15 cellular contexts compared by ENCODE assay signal in genomic region chr11:93524868-93525267, GRCh38. TPM values are rescaled to one million over a fixed set of nuclear protein-coding genes. Genes with fewer than 3 reads are reported as not detected.
DNase-seq lines count a peak whose midpoint lies in the region; ATAC-seq, FAIRE-seq and TF ChIP-seq lines count a peak whose summit lies in the region.
"Had no signal": no experiment of that assay in that cellular context is flagged by ENCODE, and none has a peak within 500 bp of the region (broad histone marks: within the 10 kb centered on the region; RNA-seq: fewer than 3 reads in every experiment).

No MANE protein-coding gene starts in this region.

- H3K9me1 ChIP-seq in K562 (ENCODE audit: control insufficient read depth, insufficient read depth, low read length), result no peaks in the 10 kb centered on the region

- H3K9ac ChIP-seq in K562 (ENCODE audit: insufficient read depth in 1 of 2, low read depth in 2 of 2, low read length in 2 of 2), result no peak overlapping the region; a peak in 1 of 4 replicates

- H3K27me3 Mint-ChIP-seq in activated T-cell treated with anti-CD3 and anti-CD28 coated beads, Interleukin-2, amount 50 U/mL, for 4 hours (ENCODE audit: low read depth), result no peaks in the 10 kb centered on the region
- no peaks in the 10 kb centered on the region for H3K27me3 Mint-ChIP-seq in activated T-cell treated with anti-CD3 and anti-CD28 coated beads, Interleukin-2, amount 50 U/mL, for 72 hours (ENCODE audit: low read depth)

- TF ChIP-seq CTCF in K562 (IDR thresholded peaks at IDR 0.05 in 2 of 3, conservative IDR thresholded peaks at IDR 0.05 in 1 of 3; ENCODE audit: insufficient read depth in 2 of 3, low read depth in 1 of 3, low read length in 3 of 3) (no peak), adrenal gland (IDR thresholded peaks at IDR 0.05) (no peak)

- H2AFZ ChIP-seq in K562 (ENCODE audit: low read depth, low read length), result no peak overlapping the region

- peaks cover 58% of the 10 kb centered on the region for H3K4me1 Mint-ChIP-seq in activated T-cell treated with anti-CD3 and anti-CD28 coated beads, Interleukin-2, amount 50 U/mL, for 4 hours (ENCODE audit: low read depth)
- H3K4me1 Mint-ChIP-seq in activated T-cell treated with anti-CD3 and anti-CD28 coated beads, Interleukin-2, amount 50 U/mL, for 72 hours (ENCODE audit: low read depth), result peaks cover 57% of the 10 kb centered on the region
- peaks cover 68% of the 10 kb centered on the region for H3K4me1 Mint-ChIP-seq in stimulated activated effector memory CD8-positive, alpha-beta T cell treated with anti-CD3 and anti-CD28 coated beads, Interleukin-12 subunit alpha, Interleukin-12 subunit beta, amount 100 ng/mL, for 72 hours

- H3K36me3 ChIP-seq in K562 (ENCODE audit: control insufficient read depth, insufficient read depth, low read length) (no peaks in the 10 kb centered on the region; the same call in 2 of the 3 replicates), adrenal gland (replicated peaks in 1 of 2) (no peaks in the 10 kb centered on the region)

- no peak for TF ChIP-seq EP300 in K562 (IDR thresholded peaks at IDR 0.05; ENCODE audit: low read length)

- no peak overlapping the region for H3K27ac ChIP-seq in K562 (ENCODE audit: extremely low read depth, low read depth, low read length)
- peak overlapping the region in 1 of 5 donors; percentile 19 for H3K27ac ChIP-seq in adrenal gland
- H3K27ac ChIP-seq: HL-60 had no signal

- in situ Hi-C loops in K562 (cut with MboI), result no loop called here

- H3K4me1 ChIP-seq in K562 (replicated peaks in 1 of 2; ENCODE audit: control insufficient read depth in 2 of 2, insufficient read depth in 2 of 2, low read length in 2 of 2) (peaks cover 0 to 14% of the 10 kb centered on the region in 2 experiments; a peak in 3 of 5 replicates), adrenal gland (replicated peaks in 1 of 2) (peaks cover 36 to 71% of the 10 kb centered on the region in 2 donors)

- H3K4me2 ChIP-seq in K562 (ENCODE audit: insufficient read depth, low read length), result no peak overlapping the region

- H3K27ac Mint-ChIP-seq in activated T-cell treated with anti-CD3 and anti-CD28 coated beads, Interleukin-2, amount 50 U/mL, for 72 hours, result no peak overlapping the region
- peak overlapping the region; percentile 85 for H3K27ac Mint-ChIP-seq in stimulated activated effector memory CD8-positive, alpha-beta T cell treated with anti-CD3 and anti-CD28 coated beads, Interleukin-12 subunit alpha, Interleukin-12 subunit beta, amount 100 ng/mL, for 72 hours

- no peaks in the 10 kb centered on the region for H3K36me3 Mint-ChIP-seq in activated T-cell treated with anti-CD3 and anti-CD28 coated beads, Interleukin-2, amount 50 U/mL, for 4 hours (ENCODE audit: insufficient read depth)
- no peaks in the 10 kb centered on the region for H3K36me3 Mint-ChIP-seq in activated T-cell treated with anti-CD3 and anti-CD28 coated beads, Interleukin-2, amount 50 U/mL, for 72 hours (ENCODE audit: insufficient read depth in 2 of 2)
- H3K36me3 Mint-ChIP-seq in stimulated activated effector memory CD8-positive, alpha-beta T cell treated with anti-CD3 and anti-CD28 coated beads, Interleukin-12 subunit alpha, Interleukin-12 subunit beta, amount 100 ng/mL, for 72 hours, result peaks cover under 1% of the 10 kb centered on the region

- TF ChIP-seq POLR2A in K562 (conservative IDR thresholded peaks at IDR 0.05) (no peak), adrenal gland (IDR thresholded peaks at IDR 0.05) (no peak)

- FAIRE-seq in K562 (lab: Jason Lieb, UNC), result no peak

- BruUV-seq in K562 (replicated peaks; lab: Mats Ljungman, UMichigan), result no TSS peak

- WGBS in K562 (ENCODE audit: insufficient coverage, low coverage, missing lambda C conversion rate), result 44% methylated on average over 2 of the region's 2 CpGs
- 75 to 92% (median 81%) methylated on average over 2 of the region's 2 CpGs for WGBS in adrenal gland, 4 donors

- POLR2A ChIA-PET in K562 (lab: Yijun Ruan, JAX), result interaction anchor here (0.7 to 1.4 kb wide), 2 partner anchors 14 to 17 kb away, joined by 4 to 5 read pairs; no protein-coding TSS in a partner anchor

- no peak overlapping the region for H3K4me3 ChIP-seq in K562
- H3K4me3 ChIP-seq in adrenal gland, result no peak overlapping the region
- H3K4me3 ChIP-seq: lung had no signal

- H3K9me3 ChIP-seq in K562 (replicated peaks; ENCODE audit: control insufficient read depth, insufficient read depth, low read depth, low read length), result no peaks in the 10 kb centered on the region
- no peaks in the 10 kb centered on the region for H3K9me3 ChIP-seq in adrenal gland (replicated peaks in 1 of 3)

- peak overlapping the region; percentile 11 for H3K4me3 Mint-ChIP-seq in activated T-cell treated with anti-CD3 and anti-CD28 coated beads, Interleukin-2, amount 50 U/mL, for 4 hours
- H3K4me3 Mint-ChIP-seq in activated T-cell treated with anti-CD3 and anti-CD28 coated beads, Interleukin-2, amount 50 U/mL, for 72 hours, result peak overlapping the region in 1 of 2 donors; percentile 49
- peak overlapping the region; percentile 59 for H3K4me3 Mint-ChIP-seq in stimulated activated effector memory CD8-positive, alpha-beta T cell treated with anti-CD3 and anti-CD28 coated beads, Interleukin-12 subunit alpha, Interleukin-12 subunit beta, amount 100 ng/mL, for 72 hours
- H3K4me3 Mint-ChIP-seq: neural crest cell had no signal

- no peaks in the 10 kb centered on the region; the same call in 1 of the 2 replicates for H4K20me1 ChIP-seq in K562 (replicated peaks; ENCODE audit: control insufficient read depth, insufficient read depth, low read length)

- no peak for DNase-seq in activated T-cell treated with anti-CD3 and anti-CD28 coated beads, Interleukin-2, amount 50 U/mL, for 4 hours
- no peak for DNase-seq in activated T-cell treated with anti-CD3 and anti-CD28 coated beads, Interleukin-2, amount 50 U/mL, for 72 hours
- DNase-seq in K562 (ENCODE audit: extremely low read depth in 1 of 4, low spot score in 3 of 4) (no peak), adrenal gland (no peak)
- no peak for DNase-seq in stimulated activated effector memory CD8-positive, alpha-beta T cell treated with anti-CD3 and anti-CD28 coated beads, Interleukin-12 subunit alpha, Interleukin-12 subunit beta, amount 100 ng/mL, for 72 hours (ENCODE audit: low spot score in 2 of 2)
- DNase-seq: DMS53; NCI-H1694 treated with DMSO at 0.1 percent for 48 hours; NCI-H524 treated with DMSO at 0.1 percent for 48 hours; stimulated activated naive CD8-positive, alpha-beta T cell treated with anti-CD3 and anti-CD28 coated beads, Interleukin-15, Interleukin-2, amounts not matched to agents 100 U/mL and 50 U/mL, for 24 hours had no signal

- ATAC-seq in activated T-cell treated with anti-CD3 and anti-CD28 coated beads, Interleukin-2, amount 50 U/mL, for 4 hours, result no peak
- ATAC-seq in activated T-cell treated with anti-CD3 and anti-CD28 coated beads, Interleukin-2, amount 50 U/mL, for 72 hours (replicated peaks in 1 of 2), result no peak
- ATAC-seq in HG03432 (IDR thresholded peaks at IDR 0.05; ENCODE audit: unreplicated experiment) (peak; percentile 22), K562 (peak; percentile 22; the same call in 2 of the 3 replicates), GM21737 (IDR thresholded peaks at IDR 0.05; ENCODE audit: unreplicated experiment) (no peak), GM21619 (IDR thresholded peaks at IDR 0.05; ENCODE audit: unreplicated experiment) (no peak)
- no peak for ATAC-seq in stimulated activated effector memory CD8-positive, alpha-beta T cell treated with anti-CD3 and anti-CD28 coated beads, Interleukin-12 subunit alpha, Interleukin-12 subunit beta, amount 100 ng/mL, for 72 hours
- ATAC-seq: stimulated activated naive CD8-positive, alpha-beta T cell treated with anti-CD3 and anti-CD28 coated beads, Interleukin-15, Interleukin-2, amounts not matched to agents 100 U/mL and 50 U/mL, for 24 hours had no signal

- H3K79me2 ChIP-seq in K562 (ENCODE audit: control insufficient read depth, insufficient read depth, low read length), result no peaks in the 10 kb centered on the region

- intact Hi-C loops in K562 (cut with micrococcal nuclease) (no loop called here), adrenal gland (cut with DNase I) (no loop called here)

- TF ChIP-seq RAD21 in K562 (CRISPR knock-in tag; conservative IDR thresholded peaks at IDR 0.05 in 1 of 2, IDR thresholded peaks at IDR 0.05 in 1 of 2), result no peak

- no peaks in the 10 kb centered on the region for H3K9me3 Mint-ChIP-seq in activated T-cell treated with anti-CD3 and anti-CD28 coated beads, Interleukin-2, amount 50 U/mL, for 4 hours
- H3K9me3 Mint-ChIP-seq in activated T-cell treated with anti-CD3 and anti-CD28 coated beads, Interleukin-2, amount 50 U/mL, for 72 hours, result no peaks in the 10 kb centered on the region
- no peaks in the 10 kb centered on the region for H3K9me3 Mint-ChIP-seq in stimulated activated effector memory CD8-positive, alpha-beta T cell treated with anti-CD3 and anti-CD28 coated beads, Interleukin-12 subunit alpha, Interleukin-12 subunit beta, amount 100 ng/mL, for 72 hours
- H3K9me3 Mint-ChIP-seq: neural crest cell had no signal

- CTCF ChIA-PET in K562 (lab: Yijun Ruan, JAX; ENCODE audit: low intra/inter-chr PET ratio), result no interaction called here

- H3K27me3 ChIP-seq in K562 (ENCODE audit: control insufficient read depth in 2 of 2, insufficient read depth in 2 of 2, low read length in 2 of 2) (no peaks in the 10 kb centered on the region), adrenal gland (no peaks in the 10 kb centered on the region)

RNA-seq across cellular contexts. Expression of gene SMCO4, which starts 18.3 kb away (rescaled TPM):
- 10 to 100 TPM in 2 of 3 donors, 1 to 10 TPM in 1; 9.3 to 12.0 (median 11.9) TPM for total RNA-seq in activated T-cell treated with anti-CD3 and anti-CD28 coated beads, Interleukin-2, amount 50 U/mL, for 4 hours
- 10 to 100 TPM; 28.4 to 36.1 TPM for total RNA-seq in activated T-cell treated with anti-CD3 and anti-CD28 coated beads, Interleukin-2, amount 50 U/mL, for 72 hours
- 1.7 and 3.1 TPM in 2 replicates for total RNA-seq in K562 (2011; cell fraction: chromatin; rRNA removed; ENCODE audit: low replicate concordance)
- total RNA-seq in K562 (2011; cell fraction: nucleolus; rRNA removed), result 3.3 and 4.8 TPM in 2 replicates
- 3.3 and 5.0 TPM in 2 replicates for total RNA-seq in K562 (2011; cell fraction: nucleoplasm; rRNA removed)
- total RNA-seq in K562 (2014; rRNA removed), result 15.3 and 36.6 TPM in 2 replicates
- total RNA-seq in K562 (2014; rRNA removed; fragmentation: Illumina TruSeq; extraction: Trizol), result 16.0 and 19.1 TPM in 2 replicates
- 14.1 and 21.1 TPM in 2 replicates for total RNA-seq in K562 (2015; rRNA removed; fragmentation: Illumina TruSeq; extraction: Trizol)
- 16.9 and 18.5 TPM in 2 replicates for total RNA-seq in K562 (2021)
- polyA plus RNA-seq in K562 (2011; rRNA removed), result 9.5 and 11.5 TPM in 2 replicates
- 8.6 and 11.3 TPM in 2 replicates for polyA plus RNA-seq in K562 (2011; cell fraction: cytosol; rRNA removed)
- polyA plus RNA-seq in K562 (2011; cell fraction: nucleus; rRNA removed), result 2.6 and 5.4 TPM in 2 replicates
- 36.6 and 56.8 TPM in 2 replicates for polyA plus RNA-seq in K562 (2012)
- 15.4 and 22.3 TPM in 2 replicates for polyA plus RNA-seq in K562 (2014; fragmentation: Illumina TruSeq; extraction: Trizol)
- 1 to 10 TPM; 1.8 to 2.2 TPM for polyA plus RNA-seq in K562 (2014; fragmentation: Nextera tagmentation; extraction: Ambion mirVana)
- polyA plus RNA-seq in K562 (2014; rRNA removed), result 18.3 and 27.8 TPM in 2 replicates
- polyA minus RNA-seq in K562 (2011; rRNA and poly(A)+ RNA removed), result 3.3 and 3.5 TPM in 2 replicates
- polyA minus RNA-seq in K562 (2011; cell fraction: cytosol; rRNA and poly(A)+ RNA removed), result 5.6 TPM in 1 of 2 replicates, not detected in the other
- polyA minus RNA-seq in K562 (2011; cell fraction: nucleus; rRNA and poly(A)+ RNA removed), result 1.4 and 1.6 TPM in 2 replicates
- 100 to 1,000 TPM in 2 of 8 donors, 10 to 100 TPM in 6; 23.2 to 108 (median 79.0) TPM for total RNA-seq in adrenal gland
- polyA plus RNA-seq in adrenal gland, result 10 to 100 TPM; 31.6 to 81.7 (median 40.9) TPM

Comparison
In these comparisons a context has a peak if more than half of its experiments do, and no peak if none do; other contexts are left out.
1. ATAC-seq: peak in HG03432 (single experiment) and K562 (single experiment); none in activated T-cell treated with anti-CD3 and anti-CD28 coated beads, Interleukin-2, amount 50 U/mL, for 4 hours (0 of 2), activated T-cell treated with anti-CD3 and anti-CD28 coated beads, Interleukin-2, amount 50 U/mL, for 72 hours (0 of 2), stimulated activated effector memory CD8-positive, alpha-beta T cell treated with anti-CD3 and anti-CD28 coated beads, Interleukin-12 subunit alpha, Interleukin-12 subunit beta, amount 100 ng/mL, for 72 hours (single experiment), GM21737 (single experiment) and GM21619 (single experiment).